ENCODE assay signal across 19 cellular contexts in the genomic region with DNA sequence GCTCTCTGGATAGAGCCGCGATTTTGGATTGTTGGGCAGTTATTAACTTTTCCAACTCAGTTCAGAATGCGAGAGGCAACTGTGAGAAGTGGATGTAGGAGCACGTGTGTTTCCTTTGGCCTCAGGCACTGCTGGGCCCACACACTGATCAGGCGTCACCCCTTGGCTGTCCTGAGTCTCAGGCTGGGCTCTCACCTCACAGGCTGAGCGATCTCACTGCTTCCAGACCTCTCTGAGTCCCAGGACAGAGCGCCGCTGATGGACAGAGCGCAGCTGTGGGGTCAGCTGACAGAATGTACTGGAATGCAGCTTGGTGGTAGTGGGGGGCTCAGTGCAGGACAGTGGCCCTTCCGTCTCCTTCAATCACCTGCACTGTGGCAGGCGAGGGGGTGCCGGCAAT.
DNase-seq lines count a peak whose midpoint lies in the region; ATAC-seq and TF ChIP-seq lines count a peak whose summit lies in the region.
"Had no signal": no experiment of that assay in that cellular context is flagged by ENCODE, and none has a peak within 500 bp of the region (broad histone marks: within the 10 kb centered on the region; RNA-seq: fewer than 3 reads in every experiment).

No MANE protein-coding gene starts in this region.

- H3K4me1 ChIP-seq in right cardiac atrium (ENCODE audit: control insufficient read depth, insufficient read depth, low read length) (no peaks in the 10 kb centered on the region), osteoblast (ENCODE audit: insufficient read depth, low read length) (peaks cover 5% of the 10 kb centered on the region), upper lobe of right lung (no peaks in the 10 kb centered on the region)
- H3K4me1 ChIP-seq: BE2C had no signal

- H3K79me2 ChIP-seq in osteoblast (ENCODE audit: insufficient read depth, low read length): no peaks in the 10 kb centered on the region

- H3K9me3 ChIP-seq in right cardiac atrium (ENCODE audit: control insufficient read depth, low read length): no peaks in the 10 kb centered on the region
- H3K9me3 ChIP-seq in osteoblast (ENCODE audit: low read depth, low read length): no peaks in the 10 kb centered on the region
- no peaks in the 10 kb centered on the region for H3K9me3 ChIP-seq in upper lobe of right lung
- H3K9me3 ChIP-seq: BE2C had no signal

- WGBS in right cardiac atrium: 64% methylated on average over 12 of the region's 12 CpGs

- no peak overlapping the region for H3K4me3 ChIP-seq in right cardiac atrium (ENCODE audit: low read length)
- H3K4me3 ChIP-seq in osteoblast (ENCODE audit: insufficient read depth, low read length): no peak overlapping the region
- no peak overlapping the region for H3K4me3 ChIP-seq in upper lobe of right lung
- H3K4me3 ChIP-seq: GM12878 had no signal

- DNase-seq in Right ventricle myocardium superior: peak; percentile 29
- DNase-seq in cardiac septum (ENCODE audit: low spot score): no peak
- peak in 2 of 3 donors; percentile 44 to 87 for DNase-seq in right cardiac atrium
- peak; percentile 36 for DNase-seq in osteoblast (ENCODE audit: insufficient read length, low spot score, missing footprints)
- DNase-seq in upper lobe of right lung: peak; percentile 48
- no peak for DNase-seq in NCI-H1417 treated with DMSO at 0.1 percent for 48 hours (lab: John Stamatoyannopoulos, UW)
- DNase-seq: ACHN; BE2C; C1 segment of cervical spinal cord; CD4-positive, CD25-positive, alpha-beta regulatory T cell; COR-L47; DMS 273 treated with DMSO at 0.1 percent for 48 hours; DMS53; DND-41; EL; H9 had no signal

- ATAC-seq in Right ventricle myocardium superior (ENCODE audit: poor library complexity) (no peak), right cardiac atrium (peak; percentile 63 to 71), upper lobe of right lung (no peak), GM18519 (IDR thresholded peaks at IDR 0.05; ENCODE audit: low FRiP score, unreplicated experiment) (no peak)
- ATAC-seq: GM12878, HepG2 had no signal

- H3K36me3 ChIP-seq in osteoblast (ENCODE audit: insufficient read depth, low read length) (no peaks in the 10 kb centered on the region), upper lobe of right lung (no peaks in the 10 kb centered on the region)
- H3K36me3 ChIP-seq: BE2C had no signal

- no peak for TF ChIP-seq CTCF in osteoblast (IDR thresholded peaks at IDR 0.05; ENCODE audit: extremely low read depth, low read depth, low read length)
- no peak for TF ChIP-seq CTCF in upper lobe of right lung (IDR thresholded peaks at IDR 0.05)

- H4K20me1 ChIP-seq in osteoblast (ENCODE audit: insufficient read depth, low read length): no peaks in the 10 kb centered on the region

- H3K27ac ChIP-seq in right cardiac atrium (ENCODE audit: low read length) (no peak overlapping the region), osteoblast (ENCODE audit: low read depth, low read length) (no peak overlapping the region), upper lobe of right lung (no peak overlapping the region)

- H2AFZ ChIP-seq in osteoblast (ENCODE audit: low read length): no peak overlapping the region

- intact Hi-C loops in Right ventricle myocardium superior (cut with DNase I): no loop called here
- intact Hi-C loops in cardiac septum (cut with DNase I): no loop called here
- intact Hi-C loops in right cardiac atrium (cut with DNase I): no loop called here
- intact Hi-C loops in upper lobe of right lung (cut with DNase I): no loop called here

- H3K4me2 ChIP-seq in osteoblast (ENCODE audit: insufficient read depth, low read length): no peak overlapping the region

- H3K27me3 ChIP-seq in right cardiac atrium (ENCODE audit: control insufficient read depth, insufficient read depth) (no peaks in the 10 kb centered on the region), osteoblast (ENCODE audit: insufficient read depth, low read length) (no peaks in the 10 kb centered on the region), upper lobe of right lung (peaks cover 12% of the 10 kb centered on the region)
- H3K27me3 ChIP-seq: BE2C had no signal

Comparison
In these comparisons a context has a peak if more than half of its experiments do, and no peak if none do; other contexts are left out.
1. ATAC-seq: peak in right cardiac atrium (2 of 2); none in Right ventricle myocardium superior (single experiment), upper lobe of right lung (single experiment) and GM18519 (single experiment).
2. DNase-seq: peak in Right ventricle myocardium superior (single experiment), right cardiac atrium (2 of 3), osteoblast (single experiment) and upper lobe of right lung (single experiment); none in cardiac septum (single experiment) and NCI-H1417 treated with DMSO at 0.1 percent for 48 hours (single experiment).